Comparison of ENCODE assay signal across 4 cellular contexts in the genomic region with DNA sequence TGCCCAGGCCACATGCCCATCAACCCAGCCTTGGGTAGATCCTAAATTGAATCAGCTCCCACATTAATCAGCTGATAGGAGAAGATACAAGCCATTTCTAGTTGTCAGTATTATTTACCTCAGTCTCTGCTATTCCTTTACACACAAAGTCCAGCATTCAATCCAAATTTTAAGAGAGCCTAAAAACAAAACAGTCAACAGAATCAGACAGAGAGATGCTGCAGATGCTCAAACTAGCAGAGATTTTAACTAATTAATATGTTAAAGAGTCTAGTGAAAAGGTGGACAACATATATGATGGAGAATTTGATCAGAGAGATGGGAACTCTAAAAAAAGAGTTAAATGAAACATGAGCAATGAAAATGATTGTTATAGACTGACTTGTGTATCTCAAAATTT. TPM values are rescaled to one million over a fixed set of nuclear protein-coding genes. Genes with fewer than 3 reads are reported as not detected.
"Had no signal": no experiment of that assay in that cellular context is flagged by ENCODE, and none has a peak within 500 bp of the region (broad histone marks: within the 10 kb centered on the region; RNA-seq: fewer than 3 reads in every experiment).

No MANE protein-coding gene starts in this region.

- DNase-seq: GDM1, GF-D8 had no signal

- H3K4me3 ChIP-seq: GM12878 had no signal

- ATAC-seq: GM12878 had no signal

RNA-seq across cellular contexts. Expression of a gene that starts 14.4 kb away (rescaled TPM):
- total RNA-seq: G401 had no signal
